15 cellular contexts compared by ENCODE assay signal in the genomic region with DNA sequence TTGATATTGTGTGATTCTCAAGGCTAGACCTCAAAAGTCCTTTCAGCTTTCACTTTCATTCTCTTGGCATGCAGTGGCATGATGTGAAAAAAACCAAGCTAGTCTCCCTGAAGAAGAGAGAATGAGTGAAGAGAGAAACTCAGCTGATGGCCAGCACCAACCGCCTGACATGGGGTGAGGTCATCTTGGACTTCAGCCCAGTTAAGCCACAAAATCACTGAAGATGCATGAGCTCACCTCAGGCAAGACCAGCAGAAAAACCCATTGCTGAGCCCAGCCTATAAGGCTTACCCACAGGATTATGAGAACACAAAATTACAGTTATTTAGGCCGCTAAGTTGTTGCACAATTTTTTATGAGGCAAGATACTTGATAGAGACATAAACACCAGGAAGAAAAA.
DNase-seq lines count a peak whose midpoint lies in the region; ATAC-seq, FAIRE-seq and TF ChIP-seq lines count a peak whose summit lies in the region.
"Had no signal": no experiment of that assay in that cellular context is flagged by ENCODE, and none has a peak within 500 bp of the region (broad histone marks: within the 10 kb centered on the region; RNA-seq: fewer than 3 reads in every experiment).

No MANE protein-coding gene starts in this region.

- ATAC-seq in HG03565 (IDR thresholded peaks at IDR 0.05; ENCODE audit: unreplicated experiment): no peak
- ATAC-seq in HG02678 (IDR thresholded peaks at IDR 0.05; ENCODE audit: unreplicated experiment): no peak

- H3K4me3 ChIP-seq in MM.1S (ENCODE audit: low read length) (no peak overlapping the region), keratinocyte (ENCODE audit: control insufficient read depth in 2 of 3, extremely low read depth in 1 of 3, insufficient read depth in 2 of 3, low read depth in 1 of 3, low read length in 3 of 3) (no peak overlapping the region), A673 (ENCODE audit: low read depth, low read length, poor library complexity, severe bottlenecking) (no peak overlapping the region)
- H3K4me3 ChIP-seq: neural progenitor cell, PC-9 had no signal

- no peak for FAIRE-seq in keratinocyte (lab: Jason Lieb, UNC)
- FAIRE-seq: frontal cortex, GM19239 had no signal

- BruUV-seq in A673 (replicated peaks; lab: Mats Ljungman, UMichigan): no TSS peak

- no peaks in the 10 kb centered on the region for H3F3A ChIP-seq in MM.1S (ENCODE audit: insufficient read depth, low read length)

- no peak overlapping the region; the same call in 1 of the 2 replicates for H2AFZ ChIP-seq in MM.1S (ENCODE audit: low read length)
- H2AFZ ChIP-seq in keratinocyte (ENCODE audit: control insufficient read depth, low read length): no peak overlapping the region
- H2AFZ ChIP-seq: neural progenitor cell, PC-9 had no signal

- POLR2A ChIA-PET in A673 (lab: Charles Lee; ENCODE audit: low non-redundant PET): no interaction called here

- CTCF ChIA-PET in A673 (lab: Charles Lee): interaction anchor here (1.1 kb wide), 1 partner anchor 9 kb away, joined by 3 read pairs; no protein-coding TSS in a partner anchor

- DNase-seq in DMS53 (lab: John Stamatoyannopoulos, UW): peak; percentile 72
- DNase-seq in MM.1S: peak; percentile 59
- peak; percentile 36 for DNase-seq in T1000 (lab: John Stamatoyannopoulos, UW)
- peak; percentile 9 for DNase-seq in keratinocyte (ENCODE audit: low read depth, low spot score)
- DNase-seq in A673 (ENCODE audit: low spot score): no peak
- DNase-seq in KG1 (lab: John Stamatoyannopoulos, UW): no peak
- DNase-seq: activated naive CD4-positive, alpha-beta T cell treated with anti-CD3 and anti-CD28 coated beads, Interleukin-2, amount 50 U/mL, for 16 hours; effector CD4-positive, alpha-beta T cell; NCI-H1105 treated with DMSO at 0.1 percent for 48 hours; PC-9 had no signal

- H3K27me3 ChIP-seq in MM.1S (replicated peaks; ENCODE audit: insufficient read depth, low read length) (no peaks in the 10 kb centered on the region), keratinocyte (ENCODE audit: control insufficient read depth, extremely low read depth, insufficient read depth, low read length) (peaks cover 4% of the 10 kb centered on the region), A673 (replicated peaks; ENCODE audit: insufficient read depth, low read depth, low read length, poor library complexity) (peaks cover under 1% of the 10 kb centered on the region)
- H3K27me3 ChIP-seq: neural progenitor cell had no signal

- no peak for TF ChIP-seq CTCF in MM.1S (IDR thresholded peaks at IDR 0.05; ENCODE audit: low read length)
- TF ChIP-seq CTCF in keratinocyte (optimal IDR thresholded peaks at IDR 0.05 in 1 of 3, IDR thresholded peaks at IDR 0.05 in 1 of 3, conservative IDR thresholded peaks at IDR 0.05 in 1 of 3; ENCODE audit: extremely low read depth in 1 of 3, insufficient read depth in 2 of 3, low read length in 3 of 3): no peak
- TF ChIP-seq CTCF in A673 (conservative IDR thresholded peaks at IDR 0.05; ENCODE audit: low read depth, low read length): no peak

- H3K9ac ChIP-seq in MM.1S (ENCODE audit: low read length) (no peak overlapping the region), keratinocyte (ENCODE audit: control insufficient read depth, extremely low read depth, insufficient read depth, low read length) (no peak overlapping the region)
- H3K9ac ChIP-seq: neural progenitor cell had no signal

- dilution Hi-C loops in keratinocyte (cut with MboI; ENCODE audit: extremely low pct_ligation_motif_present, low sequenced_read_pairs): no loop called here

- intact Hi-C loops in A673 (cut with micrococcal nuclease; ENCODE audit: unreplicated experiment): no loop called here

- H3K4me1 ChIP-seq in MM.1S (ENCODE audit: low read length) (no peaks in the 10 kb centered on the region), keratinocyte (ENCODE audit: control insufficient read depth, extremely low read depth, insufficient read depth, low read length) (no peaks in the 10 kb centered on the region), A673 (ENCODE audit: insufficient read depth, low read length, poor library complexity, severe bottlenecking) (no peaks in the 10 kb centered on the region)
- H3K4me1 ChIP-seq: neural progenitor cell had no signal

- H3K27ac ChIP-seq in MM.1S (ENCODE audit: low read length): no peak overlapping the region
- H3K27ac ChIP-seq in keratinocyte (ENCODE audit: control insufficient read depth, insufficient read depth, low read length): no peak overlapping the region
- H3K27ac ChIP-seq in A673 (ENCODE audit: low read depth, low read length, poor library complexity, severe bottlenecking): no peak overlapping the region
- H3K27ac ChIP-seq: neural progenitor cell, PC-9 had no signal

- no peaks in the 10 kb centered on the region for H3K9me3 ChIP-seq in MM.1S (replicated peaks; ENCODE audit: insufficient read depth, low read length)
- H3K9me3 ChIP-seq in keratinocyte (ENCODE audit: control insufficient read depth, low read depth, low read length): no peaks in the 10 kb centered on the region
- no peaks in the 10 kb centered on the region for H3K9me3 ChIP-seq in A673 (ENCODE audit: low read depth, low read length, poor library complexity, severe bottlenecking)

- H3K36me3 ChIP-seq in MM.1S (replicated peaks; ENCODE audit: insufficient read depth, low read length) (no peaks in the 10 kb centered on the region), keratinocyte (ENCODE audit: control insufficient read depth in 2 of 2, extremely low read depth in 1 of 2, insufficient read depth in 2 of 2, low read length in 2 of 2) (no peaks in the 10 kb centered on the region), A673 (ENCODE audit: insufficient read depth, low read length, poor library complexity, severe bottlenecking) (no peaks in the 10 kb centered on the region)
- H3K36me3 ChIP-seq: neural progenitor cell had no signal

- H4K20me1 ChIP-seq in MM.1S (ENCODE audit: insufficient read depth, low read length) (no peaks in the 10 kb centered on the region), keratinocyte (ENCODE audit: control insufficient read depth, extremely low read depth, insufficient read depth, low read length) (no peaks in the 10 kb centered on the region)

- no peaks in the 10 kb centered on the region for H3K9me1 ChIP-seq in keratinocyte (ENCODE audit: control insufficient read depth, extremely low read depth, insufficient read depth, low read length)

- no peaks in the 10 kb centered on the region for H3K79me2 ChIP-seq in MM.1S (ENCODE audit: low read length)
- H3K79me2 ChIP-seq in keratinocyte (ENCODE audit: control insufficient read depth, insufficient read depth, low read length): no peaks in the 10 kb centered on the region

- H3K4me2 ChIP-seq in MM.1S (ENCODE audit: low read depth, low read length) (no peak overlapping the region), keratinocyte (ENCODE audit: control insufficient read depth, extremely low read depth, insufficient read depth, low read depth, low read length) (no peak overlapping the region)
- H3K4me2 ChIP-seq: neural progenitor cell, PC-9 had no signal

- no peaks in the 10 kb centered on the region for H3K9me2 ChIP-seq in MM.1S (replicated peaks; ENCODE audit: insufficient read depth, low read length)

Comparison
In these comparisons a context has a peak if more than half of its experiments do, and no peak if none do; other contexts are left out.
1. DNase-seq: peak in DMS53 (single experiment), MM.1S (single experiment), T1000 (single experiment) and keratinocyte (single experiment); none in A673 (single experiment) and KG1 (single experiment).